17 cellular contexts compared by ENCODE assay signal in genomic region chr13:40648841-40649240, GRCh38. TPM values are rescaled to one million over a fixed set of nuclear protein-coding genes. Genes with fewer than 3 reads are reported as not detected.
DNase-seq lines count a peak whose midpoint lies in the region; ATAC-seq, FAIRE-seq and TF ChIP-seq lines count a peak whose summit lies in the region.
"Had no signal": no experiment of that assay in that cellular context is flagged by ENCODE, and none has a peak within 500 bp of the region (broad histone marks: within the 10 kb centered on the region; RNA-seq: fewer than 3 reads in every experiment).

No MANE protein-coding gene starts in this region.

- H3K9ac ChIP-seq in SK-N-SH, result no peak overlapping the region
- H3K9ac ChIP-seq in HUES64 (ENCODE audit: low read depth, low read length), result no peak overlapping the region
- no peak overlapping the region for H3K9ac ChIP-seq in H1 (replicated peaks in 1 of 4; ENCODE audit: extremely low read depth in 1 of 4, low read depth in 3 of 4, low read length in 3 of 4)
- H3K9ac ChIP-seq in skeletal muscle tissue (ENCODE audit: low read depth in 1 of 3, low read length in 3 of 3), result no peak overlapping the region

- H2AK5ac ChIP-seq in H1 (ENCODE audit: low read depth, low read length), result no peak overlapping the region

- TF ChIP-seq RAD21 in SK-N-SH (IDR thresholded peaks at IDR 0.05; ENCODE audit: low read length) (no peak), H1 (IDR thresholded peaks at IDR 0.05 in 1 of 2, conservative IDR thresholded peaks at IDR 0.05 in 1 of 2; ENCODE audit: low read depth in 2 of 2, low read length in 2 of 2) (no peak)

- no peak overlapping the region for H3K4me2 ChIP-seq in SK-N-SH
- peak overlapping the region; percentile 17 to 35; a peak in 2 of 4 replicates for H3K4me2 ChIP-seq in H1 (ENCODE audit: insufficient read depth in 1 of 2, low read depth in 2 of 2, low read length in 2 of 2)

- DNase-seq in SK-N-SH (no peak), H1 (ENCODE audit: low read depth in 1 of 2, low spot score in 2 of 2) (no peak), erythroblast (lab: John Stamatoyannopoulos, UW) (no peak)
- DNase-seq: activated naive CD8-positive, alpha-beta T cell treated with anti-CD3 and anti-CD28 coated beads, Interleukin-2, amount 10 ng/mL, durations not matched to agents 7 days and 5 days; HCEC 1CT; heart left ventricle; natural killer cell; NCI-H1694 treated with DMSO at 0.1 percent for 48 hours; stimulated activated CD4-positive, alpha-beta T cell treated with anti-CD3 and anti-CD28 coated beads, Interleukin-4, amount 100 ng/mL, for 1 hour had no signal

- POLR2A ChIA-PET in SK-N-SH (lab: Yijun Ruan, JAX), result no interaction called here
- POLR2A ChIA-PET in H1 (lab: Charles Lee; ENCODE audit: partially characterized antibody), result no interaction called here

- H3K9me3 ChIP-seq in SK-N-SH (no peaks in the 10 kb centered on the region), HUES64 (ENCODE audit: insufficient read depth, low read depth, low read length) (no peaks in the 10 kb centered on the region), H1 (ENCODE audit: insufficient read depth in 2 of 2, low read depth in 1 of 2, low read length in 1 of 2) (no peaks in the 10 kb centered on the region), skeletal muscle tissue (ENCODE audit: control insufficient read depth in 3 of 3, low read length in 3 of 3) (no peaks in the 10 kb centered on the region)
- H3K9me3 ChIP-seq: heart left ventricle had no signal

- H3K4ac ChIP-seq in H1 (replicated peaks; ENCODE audit: insufficient read length, low read depth, low read length), result no peak overlapping the region

- no peaks in the 10 kb centered on the region for H3K27me3 ChIP-seq in SK-N-SH (ENCODE audit: insufficient read depth)
- no peaks in the 10 kb centered on the region for H3K27me3 ChIP-seq in HUES64 (ENCODE audit: insufficient read depth, low read length)
- no peaks in the 10 kb centered on the region for H3K27me3 ChIP-seq in H1 (replicated peaks in 1 of 4; ENCODE audit: control insufficient read depth in 3 of 4, extremely low read depth in 1 of 4, insufficient read depth in 3 of 4, low read length in 3 of 4)
- H3K27me3 ChIP-seq in skeletal muscle tissue (ENCODE audit: control insufficient read depth in 3 of 3, insufficient read depth in 3 of 3, low read length in 3 of 3), result no peaks in the 10 kb centered on the region
- H3K27me3 ChIP-seq: heart left ventricle had no signal

- no peak overlapping the region for H2BK20ac ChIP-seq in H1 (ENCODE audit: low read length)

- H3K4me3 ChIP-seq in SK-N-SH (ENCODE audit: low read depth in 2 of 2, low read length in 1 of 2), result no peak overlapping the region
- H3K4me3 ChIP-seq in HUES64 (ENCODE audit: low read length), result no peak overlapping the region
- H3K4me3 ChIP-seq in H1 (ENCODE audit: extremely low read depth in 1 of 4, insufficient read depth in 2 of 4, low read depth in 3 of 4, low read length in 4 of 4), result 0 out of 8 replicates have a peak overlapping the region, but pooled peaks of 1 of the 4 experiments have one; percentile 7
- H3K4me3 ChIP-seq in skeletal muscle tissue (ENCODE audit: low read length in 3 of 3), result no peak overlapping the region
- H3K4me3 ChIP-seq: heart left ventricle had no signal

- 0 out of 2 replicates have a peak overlapping the region, but pooled peaks have one; percentile 35 for H2BK5ac ChIP-seq in H1 (ENCODE audit: low read depth, low read length)

- no peak overlapping the region for H3K14ac ChIP-seq in H1 (ENCODE audit: insufficient read length)

- H3K36me3 ChIP-seq in SK-N-SH (replicated peaks in 1 of 2; ENCODE audit: control insufficient read depth in 1 of 2, insufficient read depth in 2 of 2, low read length in 1 of 2) (no peaks in the 10 kb centered on the region), HUES64 (ENCODE audit: insufficient read depth, low read length) (no peaks in the 10 kb centered on the region), H1 (ENCODE audit: control insufficient read depth in 2 of 4, insufficient read depth in 4 of 4, low read length in 3 of 4) (no peaks in the 10 kb centered on the region), skeletal muscle tissue (ENCODE audit: control insufficient read depth in 3 of 3, insufficient read depth in 3 of 3, low read length in 3 of 3) (no peaks in the 10 kb centered on the region)
- H3K36me3 ChIP-seq: heart left ventricle had no signal

- no peak overlapping the region for H2AFZ ChIP-seq in SK-N-SH (ENCODE audit: low read depth)
- no peak overlapping the region for H2AFZ ChIP-seq in H1 (ENCODE audit: low read length)

- CTCF ChIA-PET in SK-N-SH (lab: Yijun Ruan, JAX) (no interaction called here), H1 (lab: Charles Lee; ENCODE audit: partially characterized antibody) (no interaction called here)

- H4K8ac ChIP-seq in H1 (ENCODE audit: extremely low read depth, insufficient read depth, low read length), result no peak overlapping the region

- H3K18ac ChIP-seq in H1 (ENCODE audit: extremely low read depth, low read length), result no peak overlapping the region

- no peak overlapping the region for H4K5ac ChIP-seq in H1 (ENCODE audit: insufficient read length, low read depth, low read length)

- H4K20me1 ChIP-seq in SK-N-SH (ENCODE audit: insufficient read depth), result peaks cover 4% of the 10 kb centered on the region; the same call in 1 of the 2 replicates
- peaks cover 6 to 10% of the 10 kb centered on the region in 2 experiments for H4K20me1 ChIP-seq in H1 (replicated peaks in 1 of 2; ENCODE audit: control insufficient read depth in 1 of 2, insufficient read depth in 2 of 2, low read length in 2 of 2)

- H3F3A ChIP-seq in SK-N-SH (replicated peaks; ENCODE audit: insufficient read depth), result no peaks in the 10 kb centered on the region

- H3K23ac ChIP-seq in H1 (ENCODE audit: insufficient read length), result no peak overlapping the region

- H3K27ac ChIP-seq in SK-N-SH (ENCODE audit: low read depth in 2 of 2, low read length in 1 of 2) (no peak overlapping the region), HUES64 (ENCODE audit: low read depth, low read length) (peak overlapping the region; percentile 40), H1 (ENCODE audit: low read depth, low read length) (peak overlapping the region; percentile 34; the same call in 1 of the 2 replicates), skeletal muscle tissue (ENCODE audit: low read depth, low read length) (peak overlapping the region; percentile 3)
- H3K27ac ChIP-seq: HL-60, RWPE1 had no signal

- no peak overlapping the region for H4K91ac ChIP-seq in H1 (replicated peaks; ENCODE audit: insufficient read length, low read length)

- peaks cover 3% of the 10 kb centered on the region; the same call in 1 of the 2 replicates for H3K79me1 ChIP-seq in H1 (ENCODE audit: low read depth, low read length)

- TF ChIP-seq POLR2A in H1 (IDR thresholded peaks at IDR 0.05; ENCODE audit: control extremely low read depth in 1 of 2, low read depth in 2 of 2, low read length in 2 of 2) (no peak), GM18505 (IDR thresholded peaks at IDR 0.05; ENCODE audit: borderline replicate concordance, extremely low read depth, insufficient read depth, insufficient read length) (no peak), erythroblast (IDR thresholded peaks at IDR 0.05; ENCODE audit: low read length) (no peak)

- H3K56ac ChIP-seq in H1 (replicated peaks; ENCODE audit: insufficient read length, low read depth, low read length), result no peak overlapping the region

- no peaks in the 10 kb centered on the region for H3K23me2 ChIP-seq in H1 (ENCODE audit: low read depth, low read length)

- H3K4me1 ChIP-seq in SK-N-SH (ENCODE audit: control insufficient read depth in 1 of 2, insufficient read depth in 2 of 2, low read depth in 1 of 2, low read length in 1 of 2) (peaks cover 8 to 10% of the 10 kb centered on the region in 2 experiments; a peak in 3 of 4 replicates), HUES64 (ENCODE audit: insufficient read depth, low read length) (peaks cover 77% of the 10 kb centered on the region), H1 (replicated peaks in 1 of 4; ENCODE audit: control insufficient read depth in 3 of 4, insufficient read depth in 4 of 4, low read length in 3 of 4) (peaks cover 12 to 36% (median 33%) of the 10 kb centered on the region in 4 experiments), skeletal muscle tissue (ENCODE audit: control insufficient read depth in 3 of 3, insufficient read depth in 3 of 3, low read length in 3 of 3) (peaks cover 41 to 46% (median 42%) of the 10 kb centered on the region in 3 donors)

- ATAC-seq in SK-N-SH treated with all-trans-retinoic acid at 6 μM for 48 hours, result peak; percentile 37; the same call in 1 of the 3 replicates
- ATAC-seq in GM18505 (IDR thresholded peaks at IDR 0.05; ENCODE audit: unreplicated experiment), result no peak
- no peak for ATAC-seq in GM18520 (IDR thresholded peaks at IDR 0.05; ENCODE audit: unreplicated experiment)
- ATAC-seq: heart left ventricle; natural killer cell; stimulated activated effector memory CD8-positive, alpha-beta T cell treated with anti-CD3 and anti-CD28 coated beads, Interleukin-12 subunit alpha, Interleukin-12 subunit beta, amount 100 ng/mL, for 72 hours had no signal

- no peak overlapping the region for H2BK120ac ChIP-seq in H1 (replicated peaks; ENCODE audit: low read depth, low read length)

- H3K79me2 ChIP-seq in SK-N-SH (ENCODE audit: insufficient read depth) (peaks cover 32% of the 10 kb centered on the region; the same call in 1 of the 2 replicates), H1 (ENCODE audit: control insufficient read depth in 1 of 2, insufficient read depth in 2 of 2, low read length in 2 of 2) (peaks cover 19 to 100% of the 10 kb centered on the region in 2 experiments)

- TF ChIP-seq EP300 in SK-N-SH (IDR thresholded peaks at IDR 0.05; ENCODE audit: borderline replicate concordance in 1 of 2, low read depth in 1 of 2, low read length in 1 of 2) (no peak), H1 (IDR thresholded peaks at IDR 0.05; ENCODE audit: borderline replicate concordance in 1 of 2, low read depth in 2 of 2, low read length in 2 of 2) (no peak)

- H3K9me2 ChIP-seq in SK-N-SH, result no peaks in the 10 kb centered on the region

- no peak for FAIRE-seq in H1 (lab: Jason Lieb, UNC)

- 89% methylated on average over 3 of the region's 3 CpGs for WGBS in SK-N-SH (ENCODE audit: low lambda C conversion rate)
- WGBS in HUES64, result 24% methylated on average over 3 of the region's 3 CpGs
- WGBS in H1 (ENCODE audit: extremely low coverage in 1 of 2, insufficient coverage in 1 of 2, insufficient read length in 1 of 2, insufficient replicate concordance in 2 of 2, low coverage in 1 of 2, low lambda C conversion rate in 2 of 2, missing lambda C conversion rate in 1 of 2), 2 experiments, result 38% methylated on average over 3 of the region's 3 CpGs; no CpG with 5 or more reads in 1 of the 2 experiments

- H2BK15ac ChIP-seq in H1 (ENCODE audit: low read length), result no peak overlapping the region

- TF ChIP-seq CTCF in SK-N-SH (IDR thresholded peaks at IDR 0.05) (no peak), H1 (IDR thresholded peaks at IDR 0.05; ENCODE audit: control extremely low read depth in 1 of 3, insufficient read depth in 1 of 3, low read depth in 1 of 3, low read length in 3 of 3) (no peak)

- peak overlapping the region; percentile 40; the same call in 1 of the 2 replicates for H2BK12ac ChIP-seq in H1 (ENCODE audit: low read depth, low read length)

RNA-seq across cellular contexts. Expression of gene FOXO1, which starts 17.6 kb away (rescaled TPM):
- polyA plus RNA-seq in SK-N-SH (2012; rRNA removed), result 1.5 and 1.8 TPM in 2 replicates
- 1.8 and 1.9 TPM in 2 replicates for polyA plus RNA-seq in SK-N-SH (2012; cell fraction: cytosol; rRNA removed)
- polyA plus RNA-seq in SK-N-SH (2012; cell fraction: nucleus; rRNA removed), result 2.7 TPM in 2 replicates
- polyA plus RNA-seq in HUES64 (2013, experiment 1 of 2), result 21.4 TPM
- 20.2 TPM for polyA plus RNA-seq in HUES64 (2013, experiment 2 of 2)
- 56.1 and 56.9 TPM in 2 replicates for total RNA-seq in H1 (2021; fragmentation: NEBNext Ultra II Directional; extraction: Animal tissue kit (Norgen Biotek cat#: 25700))
- polyA plus RNA-seq in H1 (2011; rRNA removed), result 35.3 and 36.5 TPM in 2 replicates
- polyA plus RNA-seq in H1 (2011; cell fraction: cytosol; rRNA removed), result 19.0 TPM
- 33.2 TPM for polyA plus RNA-seq in H1 (2011; cell fraction: nucleus; rRNA removed)
- 27.6 to 34.4 TPM (median 33.7 TPM) in 4 replicates for polyA plus RNA-seq in H1 (2012, experiment 1 of 2)
- polyA plus RNA-seq in H1 (2012, experiment 2 of 2), result 5.8 TPM
- polyA plus RNA-seq in H1 (2013, experiment 1 of 2), result 19.9 TPM
- polyA plus RNA-seq in H1 (2013, experiment 2 of 2), result 18.7 TPM
- 112 and 122 TPM in 2 replicates for polyA minus RNA-seq in H1 (2011; rRNA and poly(A)+ RNA removed)
- polyA minus RNA-seq in H1 (2011; cell fraction: cytosol; rRNA and poly(A)+ RNA removed), result 50.3 TPM
- 66.2 TPM for polyA minus RNA-seq in H1 (2011; cell fraction: nucleus; rRNA and poly(A)+ RNA removed)
- 15.1 TPM for total RNA-seq in skeletal muscle tissue

Comparison
In these comparisons a context has a peak if more than half of its experiments do, and no peak if none do; other contexts are left out.
1. H3K27ac ChIP-seq: peak in HUES64 (single experiment), H1 (single experiment) and skeletal muscle tissue (single experiment); none in SK-N-SH (0 of 2).